In the genomic region with DNA sequence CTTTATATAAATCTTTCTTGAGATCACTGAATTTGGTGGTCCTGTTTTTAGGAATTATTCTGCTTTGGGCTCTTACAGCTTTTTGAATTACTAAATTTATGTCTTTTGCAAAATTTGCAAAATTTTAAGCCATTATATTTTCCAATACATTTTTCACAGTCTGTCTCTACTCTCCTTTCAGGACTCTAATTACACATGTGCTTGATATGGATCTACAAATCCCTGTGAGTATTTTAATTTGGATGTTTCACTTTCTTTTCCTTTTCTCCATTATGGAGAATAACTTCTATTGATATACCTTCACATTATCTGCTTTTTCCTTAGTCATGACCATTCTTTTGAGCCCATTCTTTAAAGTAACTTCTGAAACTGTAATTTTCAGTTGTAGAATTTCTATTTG, we compare ENCODE assay signal across 11 cellular contexts.
"Had no signal": no experiment of that assay in that cellular context is flagged by ENCODE, and none has a peak within 500 bp of the region (broad histone marks: within the 10 kb centered on the region; RNA-seq: fewer than 3 reads in every experiment).

No MANE protein-coding gene starts in this region.

- H3K4me3 ChIP-seq: GM23248, GM23338, HAP-1 had no signal

- H3K27ac ChIP-seq: GM23248 had no signal

- ATAC-seq: GM23338, HCT116 had no signal

- H3K4me2 ChIP-seq: GM23338 had no signal

- FAIRE-seq: H1, H54 had no signal

- H3K9ac ChIP-seq: GM23248 had no signal

- H3K9me3 ChIP-seq: HAP-1 had no signal

- H3K36me3 ChIP-seq: HAP-1 had no signal

- DNase-seq: GM23248, GOT3, H7, H9, HCEC 1CT, HFFc6 had no signal

- H2AFZ ChIP-seq: GM23248, GM23338 had no signal
